Comparison of ENCODE assay signal across 8 cellular contexts in the genomic region with DNA sequence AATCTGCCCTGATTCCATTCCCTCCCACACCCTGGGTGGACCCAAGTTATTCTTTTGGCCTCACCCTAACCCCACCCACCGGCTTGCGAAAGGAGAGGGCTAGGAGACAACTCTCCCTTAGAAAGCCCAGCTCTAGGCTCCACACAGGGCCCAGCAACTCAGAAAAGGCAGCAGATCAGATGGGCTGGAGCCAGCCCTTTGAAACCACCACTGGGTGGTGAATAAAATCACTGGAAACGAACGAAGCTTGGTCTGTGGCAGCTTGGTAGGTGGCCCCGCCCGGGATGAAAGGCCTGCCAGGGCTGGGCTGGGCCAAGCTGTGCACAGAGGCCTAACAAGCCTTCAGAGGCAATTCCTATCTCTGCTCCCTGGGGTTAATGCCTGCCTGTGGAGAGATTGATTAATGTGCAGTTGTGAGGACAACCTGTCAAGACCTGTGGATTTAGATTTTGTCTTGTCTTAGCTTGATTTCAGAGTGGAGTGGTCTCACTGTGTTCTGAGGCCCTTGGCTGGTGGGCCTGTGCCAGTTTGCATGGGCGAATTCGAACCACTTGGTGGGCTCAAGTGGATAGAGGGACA. TPM values are rescaled to one million over a fixed set of nuclear protein-coding genes. Genes with fewer than 3 reads are reported as not detected.
DNase-seq lines count a peak whose midpoint lies in the region; FAIRE-seq and TF ChIP-seq lines count a peak whose summit lies in the region.
"Had no signal": no experiment of that assay in that cellular context is flagged by ENCODE, and none has a peak within 500 bp of the region (broad histone marks: within the 10 kb centered on the region; RNA-seq: fewer than 3 reads in every experiment).

No MANE protein-coding gene starts in this region.

- no peaks in the 10 kb centered on the region for H3K9me3 ChIP-seq in adipocyte (ENCODE audit: control insufficient read depth, low read length)
- H3K9me3 ChIP-seq in keratinocyte (ENCODE audit: control insufficient read depth, low read depth, low read length) = no peaks in the 10 kb centered on the region
- H3K9me3 ChIP-seq in subcutaneous abdominal adipose tissue (ENCODE audit: control insufficient read depth in 5 of 5, low read length in 5 of 5) = no peaks in the 10 kb centered on the region

- H3K4me1 ChIP-seq in adipocyte (ENCODE audit: control insufficient read depth, insufficient read depth, low read length) (peaks cover 21% of the 10 kb centered on the region), keratinocyte (ENCODE audit: control insufficient read depth, extremely low read depth, insufficient read depth, low read length) (peaks cover 83% of the 10 kb centered on the region), subcutaneous abdominal adipose tissue (ENCODE audit: control insufficient read depth in 5 of 5, insufficient read depth in 5 of 5, low read length in 5 of 5) (peaks cover 7 to 23% (median 15%) of the 10 kb centered on the region in 5 donors)

- H3K9me1 ChIP-seq in keratinocyte (ENCODE audit: control insufficient read depth, extremely low read depth, insufficient read depth, low read length) = no peaks in the 10 kb centered on the region

- peak; percentile 67 for FAIRE-seq in keratinocyte (lab: Jason Lieb, UNC)

- no peak for TF ChIP-seq RAD21 in Ishikawa (IDR thresholded peaks at IDR 0.05; ENCODE audit: low read depth)

- H3K9ac ChIP-seq in adipocyte (ENCODE audit: low read length) = peak overlapping the region; percentile 38
- peak overlapping the region; percentile 79 for H3K9ac ChIP-seq in keratinocyte (ENCODE audit: control insufficient read depth, extremely low read depth, insufficient read depth, low read length)
- peak overlapping the region in 2 of 5 donors; percentile 47 to 52 for H3K9ac ChIP-seq in subcutaneous abdominal adipose tissue (ENCODE audit: low read length in 5 of 5)

- H3K27ac ChIP-seq in keratinocyte (ENCODE audit: control insufficient read depth, insufficient read depth, low read length) (peak overlapping the region; percentile 97), subcutaneous abdominal adipose tissue (ENCODE audit: low read depth, low read length) (peak overlapping the region; percentile 84)

- H2AFZ ChIP-seq in keratinocyte (ENCODE audit: control insufficient read depth, low read length) = no peak overlapping the region

- no peaks in the 10 kb centered on the region for H4K20me1 ChIP-seq in keratinocyte (ENCODE audit: control insufficient read depth, extremely low read depth, insufficient read depth, low read length)

- H3K79me2 ChIP-seq in keratinocyte (ENCODE audit: control insufficient read depth, insufficient read depth, low read length) = no peaks in the 10 kb centered on the region

- H3K36me3 ChIP-seq in adipocyte (ENCODE audit: control insufficient read depth, insufficient read depth, low read length, severe bottlenecking) (no peaks in the 10 kb centered on the region), keratinocyte (ENCODE audit: control insufficient read depth in 2 of 2, extremely low read depth in 1 of 2, insufficient read depth in 2 of 2, low read length in 2 of 2) (no peaks in the 10 kb centered on the region), subcutaneous abdominal adipose tissue (ENCODE audit: control insufficient read depth in 5 of 5, insufficient read depth in 5 of 5, low read length in 5 of 5) (no peaks in the 10 kb centered on the region)

- H3K27me3 ChIP-seq in adipocyte (replicated peaks; ENCODE audit: control insufficient read depth, insufficient read depth, low read length) = no peaks in the 10 kb centered on the region
- no peaks in the 10 kb centered on the region for H3K27me3 ChIP-seq in keratinocyte (ENCODE audit: control insufficient read depth, extremely low read depth, insufficient read depth, low read length)
- no peaks in the 10 kb centered on the region for H3K27me3 ChIP-seq in subcutaneous abdominal adipose tissue (ENCODE audit: control insufficient read depth in 5 of 5, insufficient read depth in 4 of 5, low read length in 5 of 5)

- dilution Hi-C loops in keratinocyte (cut with MboI; ENCODE audit: extremely low pct_ligation_motif_present, low sequenced_read_pairs) = no loop called here

- TF ChIP-seq EP300 in Ishikawa (IDR thresholded peaks at IDR 0.05; ENCODE audit: borderline replicate concordance) = no peak

- DNase-seq in adipocyte (ENCODE audit: low read depth) (peak; percentile 36), keratinocyte (ENCODE audit: low read depth, low spot score) (no peak), NCI-H526 (lab: John Stamatoyannopoulos, UW) (no peak), NCI-H774 (lab: John Stamatoyannopoulos, UW) (no peak)
- DNase-seq in stimulated activated CD4-positive, alpha-beta T cell treated with anti-CD3 and anti-CD28 coated beads, Interleukin-4, amount 100 ng/mL, for 24 hours = no peak
- DNase-seq: activated CD4-positive, alpha-beta T cell treated with anti-CD3 and anti-CD28 coated beads, Interleukin-2, amount 50 U/mL, for 4 hours had no signal

- H3K4me2 ChIP-seq in keratinocyte (ENCODE audit: control insufficient read depth, extremely low read depth, insufficient read depth, low read depth, low read length) = peak overlapping the region; percentile 44

- no peak for TF ChIP-seq CTCF in keratinocyte (optimal IDR thresholded peaks at IDR 0.05 in 1 of 3, IDR thresholded peaks at IDR 0.05 in 1 of 3, conservative IDR thresholded peaks at IDR 0.05 in 1 of 3; ENCODE audit: extremely low read depth in 1 of 3, insufficient read depth in 2 of 3, low read length in 3 of 3)

- H3K4me3 ChIP-seq in adipocyte (ENCODE audit: low read length) = no peak overlapping the region
- H3K4me3 ChIP-seq in keratinocyte (ENCODE audit: control insufficient read depth in 2 of 3, extremely low read depth in 1 of 3, insufficient read depth in 2 of 3, low read depth in 1 of 3, low read length in 3 of 3) = no peak overlapping the region
- H3K4me3 ChIP-seq in subcutaneous abdominal adipose tissue (ENCODE audit: low read depth in 1 of 5, low read length in 5 of 5) = no peak overlapping the region

TF ChIP-seq in Ishikawa, 13 proteins besides CTCF, POLR2A, EP300 and RAD21:
- TF ChIP-seq ZBTB7A (IDR thresholded peaks at IDR 0.05; ENCODE audit: low read depth) (no peak), CEBPB (IDR thresholded peaks at IDR 0.05) (0 out of 2 replicates have a peak, but pooled peaks have one; percentile 15)

RNA-seq across cellular contexts. Expression of a gene that starts 38.8 kb away (rescaled TPM):
- 73.9 to 95.7 TPM (median 74.3 TPM) in 3 replicates for polyA plus RNA-seq in keratinocyte
- 84.5 TPM for polyA plus RNA-seq in keratinocyte (2011; ENCODE audit: low read depth)
- 52.6 and 66.7 TPM in 2 replicates for polyA plus RNA-seq in keratinocyte (2011; cell fraction: cytosol; rRNA removed)
- 296 and 339 TPM in 2 replicates for polyA plus RNA-seq in keratinocyte (2011; cell fraction: nucleus; rRNA removed)
- 87.7 and 181 TPM in 2 replicates for polyA plus RNA-seq in keratinocyte (2012; ENCODE audit: low replicate concordance)
- polyA minus RNA-seq in keratinocyte = 73.6 to 138 TPM (median 96.1 TPM) in 3 replicates
- polyA minus RNA-seq in keratinocyte (2011; cell fraction: cytosol; rRNA and poly(A)+ RNA removed) = 67.1 TPM
- 131 and 207 TPM in 2 replicates for polyA minus RNA-seq in keratinocyte (2011; cell fraction: nucleus; rRNA and poly(A)+ RNA removed)
